Comparison of ENCODE assay signal across 26 cellular contexts in genomic region chr2:142012797-142013196, GRCh38.
"Had no signal": no experiment of that assay in that cellular context is flagged by ENCODE, and none has a peak within 500 bp of the region (broad histone marks: within the 10 kb centered on the region; RNA-seq: fewer than 3 reads in every experiment).

No MANE protein-coding gene starts in this region.

- FAIRE-seq: colon, endometrium, endothelial cell of umbilical vein had no signal

- H3K9me3 ChIP-seq: colonic mucosa, esophagus muscularis mucosa, esophagus squamous epithelium, gastrocnemius medialis, gastroesophageal sphincter, heart left ventricle had no signal

- H3K4me1 ChIP-seq: colonic mucosa, esophagus muscularis mucosa, esophagus squamous epithelium, foreskin keratinocyte, gastrocnemius medialis, gastroesophageal sphincter, heart left ventricle had no signal

- H3K27me3 ChIP-seq: colonic mucosa, dorsolateral prefrontal cortex, esophagus muscularis mucosa, esophagus squamous epithelium, foreskin keratinocyte, gastrocnemius medialis, gastroesophageal sphincter, heart left ventricle had no signal

- H3K4me3 ChIP-seq: colonic mucosa, coronary artery, dorsolateral prefrontal cortex, esophagus muscularis mucosa, esophagus squamous epithelium, gastrocnemius medialis, gastroesophageal sphincter, heart left ventricle had no signal

- H3K36me3 ChIP-seq: colonic mucosa, esophagus muscularis mucosa, esophagus squamous epithelium, gastrocnemius medialis, gastroesophageal sphincter, heart left ventricle had no signal

- DNase-seq: colonic mucosa; cortex of kidney; dermis blood vessel endothelial cell; dorsolateral prefrontal cortex; effector CD4-positive, alpha-beta T cell; effector CD8-positive, alpha-beta T cell; effector memory CD4-positive, alpha-beta T cell; effector memory CD8-positive, alpha-beta T cell; endodermal cell; erythroblast; esophagus squamous epithelium; foreskin fibroblast; foreskin keratinocyte; foreskin melanocyte; gastrocnemius medialis; glutamatergic neuron; head of caudate nucleus; heart left ventricle had no signal

- ATAC-seq: effector memory CD8-positive, alpha-beta T cell; esophagus mucosa; foreskin keratinocyte; gastrocnemius medialis; gastroesophageal sphincter; heart left ventricle had no signal

- H3K27ac ChIP-seq: colonic mucosa, coronary artery, epithelial cell of prostate, esophagus muscularis mucosa, esophagus squamous epithelium, foreskin keratinocyte, gastrocnemius medialis, gastroesophageal sphincter, heart left ventricle had no signal
